Comparison of ENCODE assay signal across 12 cellular contexts in genomic region chr16:56658476-56658875, GRCh38. TPM values are rescaled to one million over a fixed set of nuclear protein-coding genes. Genes with fewer than 3 reads are reported as not detected.
DNase-seq lines count a peak whose midpoint lies in the region; ATAC-seq and TF ChIP-seq lines count a peak whose summit lies in the region.
"Had no signal": no experiment of that assay in that cellular context is flagged by ENCODE, and none has a peak within 500 bp of the region (broad histone marks: within the 10 kb centered on the region; RNA-seq: fewer than 3 reads in every experiment).

No MANE protein-coding gene starts in this region.

- DNase-seq in heart right ventricle (no peak), Right ventricle myocardium inferior (ENCODE audit: missing footprints) (no peak), upper lobe of right lung (no peak)
- no peak for DNase-seq in stimulated activated CD4-positive, alpha-beta T cell treated with anti-CD3 and anti-CD28 coated beads, Interleukin-4, amount 100 ng/mL, for 24 hours
- no peak for DNase-seq in central memory CD4-positive, alpha-beta T cell
- DNase-seq: NCI-H2107, WERI-Rb-1 had no signal

- WGBS in heart right ventricle, 2 donors = 56 to 63% methylated on average over 5 to 6 of the region's 6 CpGs

- H3K27me3 ChIP-seq in heart right ventricle (peaks cover 7 to 48% (median 29%) of the 10 kb centered on the region in 7 donors), mucosa of rectum (ENCODE audit: control insufficient read depth in 2 of 2, insufficient read depth in 2 of 2, low read length in 2 of 2) (peaks cover 0 to 2% of the 10 kb centered on the region in 2 donors), upper lobe of right lung (peaks cover 9% of the 10 kb centered on the region)

- peak overlapping the region; percentile 76 to 89 for H3K9ac ChIP-seq in mucosa of rectum (ENCODE audit: low read depth in 1 of 2, low read length in 2 of 2)

- no peak overlapping the region for H3K27ac Mint-ChIP-seq in brain

- peak overlapping the region; percentile 22 to 94 (median 86) for H3K4me3 Mint-ChIP-seq in brain

- H3K27ac ChIP-seq in heart right ventricle (peak overlapping the region in 1 of 10 donors; percentile 88), mucosa of rectum (ENCODE audit: low read depth in 2 of 2, low read length in 2 of 2) (peak overlapping the region; percentile 84 to 91), upper lobe of right lung (no peak overlapping the region)
- H3K27ac ChIP-seq: tibial artery, WERI-Rb-1 had no signal

- H3K36me3 ChIP-seq in heart right ventricle (no peaks in the 10 kb centered on the region), mucosa of rectum (ENCODE audit: control insufficient read depth in 2 of 2, insufficient read depth in 2 of 2, low read length in 2 of 2) (peaks cover 7 to 9% of the 10 kb centered on the region in 2 donors), upper lobe of right lung (no peaks in the 10 kb centered on the region)
- H3K36me3 ChIP-seq: tibial artery, WERI-Rb-1 had no signal

- peaks cover 20% of the 10 kb centered on the region for H3K4me1 Mint-ChIP-seq in brain

- peaks cover 89% of the 10 kb centered on the region for H3K27me3 Mint-ChIP-seq in brain

- TF ChIP-seq CTCF in heart right ventricle (IDR thresholded peaks at IDR 0.05) (no peak), brain (conservative IDR thresholded peaks at IDR 0.05) (no peak), upper lobe of right lung (IDR thresholded peaks at IDR 0.05) (no peak)

- H3K4me1 ChIP-seq in heart right ventricle = peaks cover 0 to 30% (median 16%) of the 10 kb centered on the region in 9 donors
- peaks cover 6 to 16% of the 10 kb centered on the region in 2 donors for H3K4me1 ChIP-seq in mucosa of rectum (ENCODE audit: control insufficient read depth in 2 of 2, insufficient read depth in 2 of 2, low read length in 2 of 2)
- H3K4me1 ChIP-seq in upper lobe of right lung = peaks cover 9% of the 10 kb centered on the region

- no peaks in the 10 kb centered on the region for H3K9me3 ChIP-seq in heart right ventricle
- H3K9me3 ChIP-seq in mucosa of rectum (ENCODE audit: control insufficient read depth in 2 of 2, low read length in 2 of 2) = no peaks in the 10 kb centered on the region
- H3K9me3 ChIP-seq in upper lobe of right lung = no peaks in the 10 kb centered on the region
- H3K9me3 ChIP-seq: tibial artery had no signal

- no peak for ATAC-seq in heart right ventricle
- no peak for ATAC-seq in Right ventricle myocardium inferior
- no peak for ATAC-seq in upper lobe of right lung
- no peak for ATAC-seq in GM21447 (IDR thresholded peaks at IDR 0.05; ENCODE audit: unreplicated experiment)

- H3K36me3 Mint-ChIP-seq in brain = no peaks in the 10 kb centered on the region

- H3K9me3 Mint-ChIP-seq in brain = no peaks in the 10 kb centered on the region

- H3K4me3 ChIP-seq in heart right ventricle (peak overlapping the region in 8 of 10 donors; percentile 60 to 75 (median 64)), mucosa of rectum (ENCODE audit: low read length in 2 of 2) (peak overlapping the region; percentile 82 to 88), upper lobe of right lung (peak overlapping the region; percentile 59)

- intact Hi-C loops in heart right ventricle (cut with DNase I) (loop anchor here in 1 of 10 donors (1.0 kb wide), 1 partner anchor 31 kb away; no protein-coding TSS in a partner anchor), Right ventricle myocardium inferior (cut with DNase I) (no loop called here), upper lobe of right lung (cut with DNase I) (no loop called here)

RNA-seq across cellular contexts. Expression of gene MT1F, which starts 0.7 kb away (rescaled TPM):
- total RNA-seq in heart right ventricle (1 to 10 TPM in 9 of 10 donors, under 1 TPM in 1; 0.98 to 7.7 (median 2.4) TPM), Right ventricle myocardium inferior (2.2 TPM), upper lobe of right lung (9.1 TPM)
- polyA plus RNA-seq in heart right ventricle (1 to 10 TPM; 2.0 to 2.4 TPM), brain (ENCODE audit: insufficient read depth, low read depth, low replicate concordance) (167 TPM)

RNA-seq across cellular contexts. Expression of gene MT1B, which starts 6.8 kb away (rescaled TPM):
- total RNA-seq in heart right ventricle (not detected), Right ventricle myocardium inferior (not detected), upper lobe of right lung (not detected)
- polyA plus RNA-seq in heart right ventricle (not detected), brain (ENCODE audit: insufficient read depth, low read depth, low replicate concordance) (not detected)
- total RNA-seq: omental fat pad had no signal

RNA-seq across cellular contexts. Expression of gene MT1G, which starts 9.4 kb away (rescaled TPM):
- 1 to 10 TPM in 3 of 10 donors, under 1 TPM in 1, not detected in 6; 0.95 to 9.0 (median 1.0) TPM for total RNA-seq in heart right ventricle
- 1 to 10 TPM; 3.6 to 3.7 TPM for polyA plus RNA-seq in heart right ventricle
- not detected for total RNA-seq in Right ventricle myocardium inferior
- polyA plus RNA-seq in brain (ENCODE audit: insufficient read depth, low read depth, low replicate concordance) = 101 TPM
- 23.7 TPM for total RNA-seq in upper lobe of right lung

RNA-seq across cellular contexts. Expression of gene MT1H, which starts 11.1 kb away (rescaled TPM):
- 1 to 10 TPM in 1 of 10 donors, not detected in 9; 2.4 TPM for total RNA-seq in heart right ventricle
- polyA plus RNA-seq in heart right ventricle = not detected
- not detected for total RNA-seq in Right ventricle myocardium inferior
- polyA plus RNA-seq in brain (ENCODE audit: insufficient read depth, low read depth, low replicate concordance) = 6.6 TPM
- total RNA-seq in upper lobe of right lung = 6.3 TPM

RNA-seq across cellular contexts. Expression of gene MT1A, which starts 20.0 kb away (rescaled TPM):
- total RNA-seq in heart right ventricle = 10 to 100 TPM in 1 of 10 donors, 1 to 10 TPM in 5, under 1 TPM in 2, not detected in 2; 0.71 to 67.7 (median 2.6) TPM
- polyA plus RNA-seq in heart right ventricle = 100 to 1,000 TPM in 1 of 2 donors, 10 to 100 TPM in 1; 11.1 to 102 TPM
- 2.9 TPM for total RNA-seq in Right ventricle myocardium inferior
- 2.2 TPM for polyA plus RNA-seq in brain (ENCODE audit: insufficient read depth, low read depth, low replicate concordance)
- 4.9 TPM for total RNA-seq in upper lobe of right lung
